ENCODE assay signal across 22 cellular contexts in the genomic region with DNA sequence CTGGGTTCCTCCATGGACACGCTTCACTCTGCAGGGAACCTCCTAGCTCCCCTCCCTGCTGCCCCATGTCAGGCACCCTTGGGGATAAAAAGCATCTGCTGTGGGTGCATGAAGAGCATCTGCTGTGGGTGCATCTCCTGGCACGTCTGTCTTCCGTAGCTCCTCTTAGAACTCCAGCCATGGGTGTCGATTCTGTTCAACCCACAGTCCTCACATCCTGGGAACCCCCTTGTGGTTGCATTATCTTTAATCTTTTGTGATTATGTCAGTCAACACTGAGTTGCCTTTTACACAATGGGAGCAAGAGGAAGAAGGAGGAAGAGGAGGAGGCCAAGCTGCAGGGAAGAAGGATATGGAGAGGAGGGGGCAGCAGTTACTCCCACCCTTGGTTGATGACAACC. TPM values are rescaled to one million over a fixed set of nuclear protein-coding genes. Genes with fewer than 3 reads are reported as not detected.
DNase-seq lines count a peak whose midpoint lies in the region; ATAC-seq, FAIRE-seq and TF ChIP-seq lines count a peak whose summit lies in the region.
"Had no signal": no experiment of that assay in that cellular context is flagged by ENCODE, and none has a peak within 500 bp of the region (broad histone marks: within the 10 kb centered on the region; RNA-seq: fewer than 3 reads in every experiment).

No MANE protein-coding gene starts in this region.

- no peaks in the 10 kb centered on the region for H3K9me2 ChIP-seq in DOHH2 (replicated peaks; ENCODE audit: control insufficient read depth, low read length)

- H3K18ac ChIP-seq in mesendoderm (ENCODE audit: low read length) = no peak overlapping the region

- H4K5ac ChIP-seq in mesendoderm (ENCODE audit: low read length) = no peak overlapping the region

- no peaks in the 10 kb centered on the region for H3K27me3 ChIP-seq in BLaER1
- H3K27me3 ChIP-seq in DOHH2 (ENCODE audit: control insufficient read depth, low read length) = no peaks in the 10 kb centered on the region; the same call in 1 of the 2 replicates
- H3K27me3 ChIP-seq in OCI-LY3 (ENCODE audit: low read depth, low read length) = peaks cover 28% of the 10 kb centered on the region
- H3K27me3 ChIP-seq in mesendoderm (ENCODE audit: insufficient read depth, low read length, poor library complexity) = no peaks in the 10 kb centered on the region
- H3K27me3 ChIP-seq in testis = no peaks in the 10 kb centered on the region
- H3K27me3 ChIP-seq in ascending aorta = no peaks in the 10 kb centered on the region
- H3K27me3 ChIP-seq: breast epithelium, stomach had no signal

- H2BK120ac ChIP-seq in mesendoderm (ENCODE audit: low read depth, low read length) = no peak overlapping the region

- no peaks in the 10 kb centered on the region for H3K79me2 ChIP-seq in DOHH2 (ENCODE audit: control insufficient read depth, low read length)
- H3K79me2 ChIP-seq in OCI-LY3 (ENCODE audit: low read length) = no peaks in the 10 kb centered on the region
- no peaks in the 10 kb centered on the region for H3K79me2 ChIP-seq in mesendoderm (ENCODE audit: control insufficient read depth, insufficient read depth, low read length)

- TF ChIP-seq POLR2A in H54 (IDR thresholded peaks at IDR 0.05; ENCODE audit: low read depth, low read length) = no peak
- no peak for TF ChIP-seq POLR2A in testis (IDR thresholded peaks at IDR 0.05)

- no peak for FAIRE-seq in H54 (lab: Jason Lieb, UNC)
- FAIRE-seq: D721Med had no signal

- no peak overlapping the region for H2AK5ac ChIP-seq in mesendoderm (ENCODE audit: low read length)

- no peak overlapping the region for H2AFZ ChIP-seq in OCI-LY3 (ENCODE audit: low read depth, low read length)

- H2BK5ac ChIP-seq in mesendoderm (ENCODE audit: low read length) = no peak overlapping the region

- peaks cover 96% of the 10 kb centered on the region for H3K4me1 ChIP-seq in BLaER1
- H3K4me1 ChIP-seq in DOHH2 (ENCODE audit: control insufficient read depth, low read length) = peaks cover 73% of the 10 kb centered on the region
- peaks cover 66% of the 10 kb centered on the region for H3K4me1 ChIP-seq in OCI-LY3 (ENCODE audit: low read length)
- H3K4me1 ChIP-seq in mesendoderm (ENCODE audit: control insufficient read depth, low read depth, low read length) = peaks cover 2% of the 10 kb centered on the region
- H3K4me1 ChIP-seq in testis = no peaks in the 10 kb centered on the region
- no peaks in the 10 kb centered on the region for H3K4me1 ChIP-seq in ascending aorta
- H3K4me1 ChIP-seq: breast epithelium had no signal

- WGBS in mesendoderm (ENCODE audit: extremely low coverage, insufficient coverage, low lambda C conversion rate) = no CpG with 5 or more reads among the region's 4 CpGs
- WGBS in testis, 2 donors = 83 to 87% methylated on average over 4 of the region's 4 CpGs

- intact Hi-C loops in testis (cut with DNase I; ENCODE audit: low total_unique reads) = no loop called here
- intact Hi-C loops in ascending aorta (cut with DNase I) = no loop called here

- no peaks in the 10 kb centered on the region for H3K79me1 ChIP-seq in mesendoderm (ENCODE audit: low read length)

- TF ChIP-seq CTCF in DOHH2 (IDR thresholded peaks at IDR 0.05; ENCODE audit: low read depth, low read length, poor library complexity, severe bottlenecking) (no peak), OCI-LY3 (IDR thresholded peaks at IDR 0.05; ENCODE audit: low read depth, low read length) (no peak), testis (IDR thresholded peaks at IDR 0.05) (no peak), ascending aorta (IDR thresholded peaks at IDR 0.05) (no peak)

- H3F3A ChIP-seq in DOHH2 (ENCODE audit: control insufficient read depth, insufficient read depth) = peaks cover 17% of the 10 kb centered on the region

- H3K36me3 ChIP-seq in BLaER1 (no peaks in the 10 kb centered on the region), DOHH2 (ENCODE audit: control insufficient read depth, low read length) (no peaks in the 10 kb centered on the region), OCI-LY3 (replicated peaks; ENCODE audit: low read depth, low read length) (no peaks in the 10 kb centered on the region), mesendoderm (ENCODE audit: control insufficient read depth, insufficient read depth, low read length) (no peaks in the 10 kb centered on the region), testis (ENCODE audit: low read depth, missing control alignments) (no peaks in the 10 kb centered on the region), ascending aorta (no peaks in the 10 kb centered on the region)
- H3K36me3 ChIP-seq: breast epithelium, stomach had no signal

- no peak for ATAC-seq in GM19467 (IDR thresholded peaks at IDR 0.05; ENCODE audit: unreplicated experiment)

- no peak overlapping the region; the same call in 1 of the 2 replicates for H3K9ac ChIP-seq in BLaER1
- no peak overlapping the region for H3K9ac ChIP-seq in OCI-LY3 (ENCODE audit: low read length)
- H3K9ac ChIP-seq in mesendoderm (ENCODE audit: low read length) = no peak overlapping the region

- no peaks in the 10 kb centered on the region for H3K9me3 ChIP-seq in BLaER1
- no peaks in the 10 kb centered on the region for H3K9me3 ChIP-seq in DOHH2 (ENCODE audit: control insufficient read depth, insufficient read depth, low read length)
- no peaks in the 10 kb centered on the region for H3K9me3 ChIP-seq in OCI-LY3 (ENCODE audit: insufficient read depth, low read length)
- no peaks in the 10 kb centered on the region for H3K9me3 ChIP-seq in testis
- no peaks in the 10 kb centered on the region for H3K9me3 ChIP-seq in ascending aorta
- H3K9me3 ChIP-seq: breast epithelium, stomach had no signal

- H3K4ac ChIP-seq in mesendoderm (ENCODE audit: low read depth, low read length) = no peak overlapping the region

- DNase-seq in mesendoderm = peak; percentile 15
- no peak for DNase-seq in H54 (ENCODE audit: insufficient read length, low spot score)
- no peak for DNase-seq in testis
- no peak for DNase-seq in ascending aorta (ENCODE audit: low spot score in 2 of 2)
- DNase-seq: activated CD4-positive, alpha-beta T cell treated with anti-CD3 and anti-CD28 coated beads, Interleukin-2, amount 50 U/mL, for 1 hour; activated T-cell treated with anti-CD3 and anti-CD28 coated beads, Interleukin-2, amount 50 U/mL, for 48 hours; foreskin melanocyte; GOT3; NCI-H1436; NCI-H2227 treated with DMSO at 0.1 percent for 48 hours; stimulated activated CD4-positive, alpha-beta T cell treated with anti-CD3 and anti-CD28 coated beads, Interleukin-15, amount 100 ng/mL, for 24 hours; stomach had no signal

- H4K20me1 ChIP-seq in BLaER1 = no peaks in the 10 kb centered on the region
- H4K20me1 ChIP-seq in DOHH2 (ENCODE audit: control insufficient read depth, insufficient read depth, low read depth, low read length) = no peaks in the 10 kb centered on the region
- H4K20me1 ChIP-seq in OCI-LY3 (ENCODE audit: insufficient read depth, low read length) = no peaks in the 10 kb centered on the region

- H3K4me2 ChIP-seq in BLaER1 = peak overlapping the region; percentile 89
- peak overlapping the region; percentile 49 for H3K4me2 ChIP-seq in DOHH2 (ENCODE audit: low read length)
- H3K4me2 ChIP-seq in OCI-LY3 (ENCODE audit: low read length) = peak overlapping the region; percentile 53
- no peak overlapping the region for H3K4me2 ChIP-seq in mesendoderm (ENCODE audit: low read length)

- H3K27ac ChIP-seq in BLaER1 (peak overlapping the region; percentile 36; the same call in 1 of the 2 replicates), DOHH2 (ENCODE audit: low read depth, low read length) (no peak overlapping the region), OCI-LY3 (ENCODE audit: low read length) (no peak overlapping the region), mesendoderm (ENCODE audit: low read depth, low read length) (no peak overlapping the region), testis (no peak overlapping the region), ascending aorta (no peak overlapping the region)
- H3K27ac ChIP-seq: breast epithelium, stomach had no signal

- peak overlapping the region; percentile 8; the same call in 1 of the 2 replicates for H3K4me3 ChIP-seq in BLaER1
- peak overlapping the region; percentile 23 for H3K4me3 ChIP-seq in DOHH2 (ENCODE audit: low read length)
- no peak overlapping the region for H3K4me3 ChIP-seq in OCI-LY3 (ENCODE audit: low read length)
- H3K4me3 ChIP-seq in mesendoderm (ENCODE audit: low read length) = no peak overlapping the region
- H3K4me3 ChIP-seq in testis = no peak overlapping the region
- no peak overlapping the region for H3K4me3 ChIP-seq in ascending aorta
- H3K4me3 ChIP-seq: breast epithelium, stomach had no signal

- no peak overlapping the region for H3K23ac ChIP-seq in mesendoderm (ENCODE audit: low read length)

- peak overlapping the region; percentile 47 for H3K56ac ChIP-seq in mesendoderm (ENCODE audit: low read length)

- H4K8ac ChIP-seq in mesendoderm (ENCODE audit: low read depth, low read length) = no peak overlapping the region

- H2BK15ac ChIP-seq in mesendoderm (replicated peaks; ENCODE audit: low read depth) = no peak overlapping the region

RNA-seq across cellular contexts. Expression of a gene that starts 24.1 kb away (rescaled TPM):
- 0.01 TPM for polyA plus RNA-seq in mesendoderm (2013, experiment 1 of 2)
- polyA plus RNA-seq in mesendoderm (2013, experiment 2 of 2) = 0.04 TPM
- under 1 TPM in 1 of 2 donors, not detected in 1; 0.87 TPM for total RNA-seq in testis
- polyA plus RNA-seq in testis (ENCODE audit: insufficient read depth, low read depth, low replicate concordance) = 5.3 TPM
- total RNA-seq in ascending aorta = not detected
- total RNA-seq: epithelial cell of proximal tubule, G401, urinary bladder had no signal
- polyA plus RNA-seq: neural cell had no signal

RNA-seq across cellular contexts. Expression of a gene that starts 59.0 kb away (rescaled TPM):
- polyA plus RNA-seq in mesendoderm (2013, experiment 1 of 2) = not detected
- polyA plus RNA-seq in mesendoderm (2013, experiment 2 of 2) = 0.03 TPM
- under 1 TPM; 0.19 to 0.71 TPM for total RNA-seq in testis
- polyA plus RNA-seq in testis (ENCODE audit: insufficient read depth, low read depth, low replicate concordance) = 0.20 TPM
- total RNA-seq in ascending aorta = not detected
- total RNA-seq: breast epithelium, epithelial cell of proximal tubule, G401, urinary bladder had no signal
- polyA plus RNA-seq: neural cell, stomach, urinary bladder had no signal

Comparison
In these comparisons a context has a peak if more than half of its experiments do, and no peak if none do; other contexts are left out.
1. H3K4me3 ChIP-seq: peak in BLaER1 (single experiment) and DOHH2 (single experiment); none in OCI-LY3 (single experiment), mesendoderm (single experiment), testis (0 of 2) and ascending aorta (0 of 2).